ENCODE assay signal across 12 cellular contexts in genomic region chr10:80518143-80518806, GRCh38. TPM values are rescaled to one million over a fixed set of nuclear protein-coding genes. Genes with fewer than 3 reads are reported as not detected.
DNase-seq lines count a peak whose midpoint lies in the region; ATAC-seq and TF ChIP-seq lines count a peak whose summit lies in the region.
"Had no signal": no experiment of that assay in that cellular context is flagged by ENCODE, and none has a peak within 500 bp of the region (broad histone marks: within the 10 kb centered on the region; RNA-seq: fewer than 3 reads in every experiment).

No MANE protein-coding gene starts in this region.

- no peak for TF ChIP-seq CTCF in GM10248 (IDR thresholded peaks at IDR 0.05; ENCODE audit: control extremely low read depth, extremely low read depth, low read depth, missing control alignments)
- TF ChIP-seq CTCF in osteocyte (IDR thresholded peaks at IDR 0.05) = no peak

- H3K4me1 Mint-ChIP-seq in activated naive CD8-positive, alpha-beta T cell (ENCODE audit: low read depth) = peaks cover 17% of the 10 kb centered on the region
- no peaks in the 10 kb centered on the region for H3K4me1 Mint-ChIP-seq in osteocyte (ENCODE audit: unreplicated experiment)

- peak overlapping the region; percentile 75 for H3K27ac Mint-ChIP-seq in activated naive CD8-positive, alpha-beta T cell
- H3K27ac Mint-ChIP-seq in osteocyte (ENCODE audit: unreplicated experiment) = peak overlapping the region; percentile 1

- CTCF ChIA-PET in GM10248 (lab: Yijun Ruan, JAX) = interaction anchor here (1.0 to 27.0 kb wide), 3 partner anchors 13 to 110 kb away, joined by 3 to 1060 read pairs (median 5); partner anchors contain the start of genes PRXL2A and TSPAN14

- no peak overlapping the region for H3K4me3 Mint-ChIP-seq in activated naive CD8-positive, alpha-beta T cell
- no peak overlapping the region for H3K4me3 Mint-ChIP-seq in osteocyte (ENCODE audit: unreplicated experiment)

- DNase-seq in GM10248 (ENCODE audit: extremely low spot score) (peak; percentile 56), osteocyte (ENCODE audit: extremely low spot score, unreplicated experiment) (no peak), COR-L47 (lab: John Stamatoyannopoulos, UW) (no peak), KBM-7 (no peak), NCI-H1105 treated with DMSO at 0.1 percent for 48 hours (lab: John Stamatoyannopoulos, UW) (no peak)
- DNase-seq: central memory CD4-positive, alpha-beta T cell; NCI-H446 treated with DMSO at 0.1 percent for 48 hours had no signal

- no peaks in the 10 kb centered on the region for H3K27me3 Mint-ChIP-seq in activated naive CD8-positive, alpha-beta T cell
- H3K27me3 Mint-ChIP-seq in osteocyte (ENCODE audit: unreplicated experiment) = no peaks in the 10 kb centered on the region

- no peaks in the 10 kb centered on the region for H3K9me3 Mint-ChIP-seq in activated naive CD8-positive, alpha-beta T cell (ENCODE audit: low read depth)
- no peaks in the 10 kb centered on the region for H3K9me3 Mint-ChIP-seq in osteocyte (ENCODE audit: unreplicated experiment)

- POLR2A ChIA-PET in GM10248 (lab: Yijun Ruan, JAX) = no interaction called here

- no peaks in the 10 kb centered on the region for H3K36me3 Mint-ChIP-seq in activated naive CD8-positive, alpha-beta T cell
- H3K36me3 Mint-ChIP-seq in osteocyte (ENCODE audit: unreplicated experiment) = peaks cover 40% of the 10 kb centered on the region

- in situ Hi-C loops in KBM-7 (cut with MboI; ENCODE audit: low pct_unique_long_range_greater_than_20kb, low sequenced_read_pairs) = no loop called here

- ATAC-seq in GM21576 (IDR thresholded peaks at IDR 0.05; ENCODE audit: unreplicated experiment) (peak; percentile 54), HG03196 (IDR thresholded peaks at IDR 0.05; ENCODE audit: unreplicated experiment) (no peak)
- ATAC-seq: HepG2 had no signal

RNA-seq across cellular contexts. Expression of gene SH2D4B, which starts 19.4 kb away (rescaled TPM):
- total RNA-seq in osteocyte = not detected in 2 replicates
- total RNA-seq: HepG2, ureter had no signal
